In the genomic region with DNA sequence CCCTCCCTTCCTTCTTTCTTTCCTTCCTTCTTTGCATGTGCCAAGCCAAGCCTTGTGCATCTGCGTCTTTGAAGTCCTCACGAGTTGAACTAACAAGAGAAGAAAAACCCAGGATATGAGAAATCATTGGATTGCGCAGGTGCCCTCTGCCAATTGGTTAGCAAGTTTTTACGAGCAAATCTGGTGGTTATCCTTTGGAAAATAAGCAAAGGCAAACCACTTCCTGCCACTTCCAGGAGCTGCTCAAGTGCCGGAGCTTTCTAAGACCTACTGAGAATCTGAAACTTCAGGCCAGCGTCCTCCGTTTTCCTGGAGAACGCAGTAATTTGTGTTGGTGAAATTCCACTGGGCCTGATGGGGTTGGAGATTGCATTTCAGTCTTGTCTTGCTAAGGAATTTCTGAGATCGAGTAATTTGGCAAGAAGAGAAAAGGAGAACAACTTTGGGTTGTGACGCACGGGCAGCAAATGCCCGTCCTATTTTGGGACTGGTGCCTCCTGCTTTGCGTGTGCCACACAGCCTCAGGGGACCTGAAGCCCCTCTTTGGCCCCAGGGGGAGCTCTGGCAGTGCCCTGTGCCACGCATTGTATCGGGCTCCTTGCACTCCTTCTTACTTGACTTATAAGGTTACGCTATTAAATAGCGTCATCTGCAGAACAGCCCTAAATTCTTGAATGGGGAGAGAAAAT, we compare ENCODE assay signal across 9 cellular contexts. TPM values are rescaled to one million over a fixed set of nuclear protein-coding genes. Genes with fewer than 3 reads are reported as not detected.
A peak's percentile ranks its signal among the peaks of the same experiment; 100 is the strongest.
DNase-seq lines count a peak whose midpoint lies in the region; ATAC-seq, FAIRE-seq and TF ChIP-seq lines count a peak whose summit lies in the region.
"Had no signal": no experiment of that assay in that cellular context is flagged by ENCODE, and none has a peak within 500 bp of the region (broad histone marks: within the 10 kb centered on the region; RNA-seq: fewer than 3 reads in every experiment).

No MANE protein-coding gene starts in this region.

- no peaks in the 10 kb centered on the region for H3K36me3 ChIP-seq in CD4-positive, CD25-positive, alpha-beta regulatory T cell (ENCODE audit: control insufficient read depth, insufficient read depth, low read length)
- H3K36me3 ChIP-seq in colonic mucosa (no peaks in the 10 kb centered on the region), osteoblast (ENCODE audit: insufficient read depth, low read length) (no peaks in the 10 kb centered on the region)

- peak overlapping the region; percentile 43 for H2AFZ ChIP-seq in osteoblast (ENCODE audit: low read length)

- H3K79me2 ChIP-seq in osteoblast (ENCODE audit: insufficient read depth, low read length) = peaks cover 52% of the 10 kb centered on the region

- H3K4me1 ChIP-seq in CD4-positive, CD25-positive, alpha-beta regulatory T cell (ENCODE audit: control insufficient read depth, insufficient read depth, low read length, poor library complexity, severe bottlenecking) = no peaks in the 10 kb centered on the region
- H3K4me1 ChIP-seq in colonic mucosa = peaks cover 12% of the 10 kb centered on the region
- H3K4me1 ChIP-seq in osteoblast (ENCODE audit: insufficient read depth, low read length) = peaks cover 13% of the 10 kb centered on the region

- H3K4me2 ChIP-seq in osteoblast (ENCODE audit: insufficient read depth, low read length) = peak overlapping the region; percentile 81

- H3K4me3 ChIP-seq in CD4-positive, CD25-positive, alpha-beta regulatory T cell (ENCODE audit: low read depth, low read length) = no peak overlapping the region
- H3K4me3 ChIP-seq in colonic mucosa (no peak overlapping the region), osteoblast (ENCODE audit: insufficient read depth, low read length) (peak overlapping the region; percentile 54)
- H3K4me3 ChIP-seq: K562 had no signal

- ATAC-seq in CD4-positive, CD25-positive, alpha-beta regulatory T cell (ENCODE audit: low read depth in 2 of 2) = peak in 1 of 2 donors; percentile 51
- ATAC-seq in SK-N-SH treated with all-trans-retinoic acid at 6 μM for 48 hours = no peak
- ATAC-seq: K562 had no signal

- H3K27ac ChIP-seq in CD4-positive, CD25-positive, alpha-beta regulatory T cell (ENCODE audit: insufficient read depth, low read length, poor library complexity, severe bottlenecking) = no peak overlapping the region
- H3K27ac ChIP-seq in colonic mucosa (peak overlapping the region; percentile 12), osteoblast (ENCODE audit: low read depth, low read length) (peak overlapping the region; percentile 90)

- intact Hi-C loops in colonic mucosa (cut with DNase I) = no loop called here

- H3K27me3 ChIP-seq in CD4-positive, CD25-positive, alpha-beta regulatory T cell (ENCODE audit: control insufficient read depth, insufficient read depth, low read length) = no peaks in the 10 kb centered on the region
- no peaks in the 10 kb centered on the region for H3K27me3 ChIP-seq in colonic mucosa
- no peaks in the 10 kb centered on the region for H3K27me3 ChIP-seq in osteoblast (ENCODE audit: insufficient read depth, low read length)

- H3K9me3 ChIP-seq in CD4-positive, CD25-positive, alpha-beta regulatory T cell (ENCODE audit: control insufficient read depth in 2 of 2, low read length in 2 of 2) = no peaks in the 10 kb centered on the region
- no peaks in the 10 kb centered on the region for H3K9me3 ChIP-seq in colonic mucosa
- no peaks in the 10 kb centered on the region for H3K9me3 ChIP-seq in osteoblast (ENCODE audit: low read depth, low read length)

- H3K9ac ChIP-seq in colonic mucosa (ENCODE audit: low read depth in 2 of 2, low read length in 2 of 2) = no peak overlapping the region

- TF ChIP-seq CTCF in colonic mucosa (IDR thresholded peaks at IDR 0.05) = no peak
- TF ChIP-seq CTCF in osteoblast (IDR thresholded peaks at IDR 0.05; ENCODE audit: extremely low read depth, low read depth, low read length) = no peak
- TF ChIP-seq CTCF in D721Med (IDR thresholded peaks at IDR 0.05; ENCODE audit: insufficient read depth, missing control alignments) = no peak

- DNase-seq in CD4-positive, CD25-positive, alpha-beta regulatory T cell = no peak
- DNase-seq in NCI-H226 (peak; percentile 56), colonic mucosa (no peak), osteoblast (ENCODE audit: insufficient read length, low spot score, missing footprints) (peak; percentile 95), D721Med (ENCODE audit: insufficient read length, low spot score) (no peak), SIG-M5 treated with dmso at 0.1 percent for 504 hours (lab: John Stamatoyannopoulos, UW; ENCODE audit: unreplicated experiment) (no peak), kidney tubule cell (ENCODE audit: low spot score) (no peak)

- peaks cover 6 to 48% (median 24%) of the 10 kb centered on the region in 4 donors for H3K4me1 Mint-ChIP-seq in CD4-positive, CD25-positive, alpha-beta regulatory T cell

- H3K4me3 Mint-ChIP-seq in CD4-positive, CD25-positive, alpha-beta regulatory T cell = no peak overlapping the region

- no peaks in the 10 kb centered on the region for H3K27me3 Mint-ChIP-seq in CD4-positive, CD25-positive, alpha-beta regulatory T cell

- no peaks in the 10 kb centered on the region for H3K9me3 Mint-ChIP-seq in CD4-positive, CD25-positive, alpha-beta regulatory T cell

- H3K36me3 Mint-ChIP-seq in CD4-positive, CD25-positive, alpha-beta regulatory T cell = peaks cover 8% of the 10 kb centered on the region

- no peak for FAIRE-seq in D721Med (lab: Jason Lieb, UNC)
- FAIRE-seq: K562 had no signal

- H3K27ac Mint-ChIP-seq in CD4-positive, CD25-positive, alpha-beta regulatory T cell = peak overlapping the region in 2 of 3 donors; percentile 32 to 36

- peaks cover 24% of the 10 kb centered on the region for H4K20me1 ChIP-seq in osteoblast (ENCODE audit: insufficient read depth, low read length)

TF ChIP-seq in SK-N-SH treated with all-trans-retinoic acid at 6 μM for 48 hours, 23 proteins besides CTCF, POLR2A, EP300 and RAD21:
- TF ChIP-seq ESRRG (CRISPR knock-in tag; IDR thresholded peaks at IDR 0.05) (no peak), TCF4 (CRISPR knock-in tag; IDR thresholded peaks at IDR 0.05; ENCODE audit: borderline replicate concordance) (no peak), ZFP30 (CRISPR knock-in tag; IDR thresholded peaks at IDR 0.05) (no peak), SNAI2 (CRISPR knock-in tag; IDR thresholded peaks at IDR 0.05) (no peak), TOX (CRISPR knock-in tag; IDR thresholded peaks at IDR 0.05; ENCODE audit: borderline replicate concordance) (no peak), GLIS3 (CRISPR knock-in tag; IDR thresholded peaks at IDR 0.05) (no peak), ZNF70 (CRISPR knock-in tag; IDR thresholded peaks at IDR 0.05) (no peak), RARB (CRISPR knock-in tag; IDR thresholded peaks at IDR 0.05) (no peak), ISL1 (CRISPR knock-in tag; IDR thresholded peaks at IDR 0.05) (no peak), ARNTL (CRISPR knock-in tag; IDR thresholded peaks at IDR 0.05; ENCODE audit: borderline replicate concordance, low read depth) (no peak), BACH2 (CRISPR knock-in tag; IDR thresholded peaks at IDR 0.05; ENCODE audit: borderline replicate concordance) (no peak), ZFP3 (CRISPR knock-in tag; IDR thresholded peaks at IDR 0.05) (no peak)
- TF ChIP-seq, protein P1, sequence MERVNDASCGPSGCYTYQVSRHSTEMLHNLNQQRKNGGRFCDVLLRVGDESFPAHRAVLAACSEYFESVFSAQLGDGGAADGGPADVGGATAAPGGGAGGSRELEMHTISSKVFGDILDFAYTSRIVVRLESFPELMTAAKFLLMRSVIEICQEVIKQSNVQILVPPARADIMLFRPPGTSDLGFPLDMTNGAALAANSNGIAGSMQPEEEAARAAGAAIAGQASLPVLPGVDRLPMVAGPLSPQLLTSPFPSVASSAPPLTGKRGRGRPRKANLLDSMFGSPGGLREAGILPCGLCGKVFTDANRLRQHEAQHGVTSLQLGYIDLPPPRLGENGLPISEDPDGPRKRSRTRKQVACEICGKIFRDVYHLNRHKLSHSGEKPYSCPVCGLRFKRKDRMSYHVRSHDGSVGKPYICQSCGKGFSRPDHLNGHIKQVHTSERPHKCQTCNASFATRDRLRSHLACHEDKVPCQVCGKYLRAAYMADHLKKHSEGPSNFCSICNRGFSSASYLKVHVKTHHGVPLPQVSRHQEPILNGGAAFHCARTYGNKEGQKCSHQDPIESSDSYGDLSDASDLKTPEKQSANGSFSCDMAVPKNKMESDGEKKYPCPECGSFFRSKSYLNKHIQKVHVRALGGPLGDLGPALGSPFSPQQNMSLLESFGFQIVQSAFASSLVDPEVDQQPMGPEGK (CRISPR knock-in tag; IDR thresholded peaks at IDR 0.05; ENCODE audit: borderline replicate concordance) = no peak

RNA-seq across cellular contexts. Expression of a gene that starts 56.4 kb away (rescaled TPM):
- total RNA-seq in CD4-positive, CD25-positive, alpha-beta regulatory T cell = 49.7 TPM
- polyA plus RNA-seq in CD4-positive, CD25-positive, alpha-beta regulatory T cell = under 1 TPM; 0.21 to 0.96 (median 0.76) TPM
- total RNA-seq in colonic mucosa = 100 to 1,000 TPM in 1 of 2 donors, 10 to 100 TPM in 1; 83.4 to 107 TPM
- 6.2 and 8.3 TPM in 2 replicates for total RNA-seq in osteoblast

Comparison
In these comparisons a context has a peak if more than half of its experiments do, and no peak if none do; other contexts are left out.
1. DNase-seq: peak in NCI-H226 (single experiment) and osteoblast (single experiment); none in CD4-positive, CD25-positive, alpha-beta regulatory T cell (0 of 3), colonic mucosa (single experiment), D721Med (single experiment), SIG-M5 treated with dmso at 0.1 percent for 504 hours (single experiment) and kidney tubule cell (single experiment).